In genomic region chr1:225834417-225835329, GRCh38 we compare ENCODE assay signal across 7 cellular contexts. TPM values are rescaled to one million over a fixed set of nuclear protein-coding genes. Genes with fewer than 3 reads are reported as not detected.
DNase-seq lines count a peak whose midpoint lies in the region; ATAC-seq, FAIRE-seq and TF ChIP-seq lines count a peak whose summit lies in the region.
"Had no signal": no experiment of that assay in that cellular context is flagged by ENCODE, and none has a peak within 500 bp of the region (broad histone marks: within the 10 kb centered on the region; RNA-seq: fewer than 3 reads in every experiment).

No MANE protein-coding gene starts in this region.

- 40% methylated on average over 7 of the region's 7 CpGs for WGBS in K562 (ENCODE audit: insufficient coverage, low coverage, missing lambda C conversion rate)

- H2AFZ ChIP-seq in K562 (ENCODE audit: low read depth, low read length) = no peak overlapping the region

- no peak overlapping the region for H3K4me3 ChIP-seq in HFF-Myc (replicated peaks; ENCODE audit: low read depth, low read length)
- no peak overlapping the region for H3K4me3 ChIP-seq in K562

- TF ChIP-seq POLR2A in K562 (conservative IDR thresholded peaks at IDR 0.05) = no peak

- no peaks in the 10 kb centered on the region for H3K4me1 ChIP-seq in K562 (replicated peaks in 1 of 2; ENCODE audit: control insufficient read depth in 2 of 2, insufficient read depth in 2 of 2, low read length in 2 of 2)

- in situ Hi-C loops in K562 (cut with MboI) = no loop called here

- CTCF ChIA-PET in K562 (lab: Yijun Ruan, JAX; ENCODE audit: low intra/inter-chr PET ratio) = interaction anchor here (0.7 kb wide), 1 partner anchor 24 kb away, joined by 3 read pairs; no protein-coding TSS in a partner anchor

- no peak for TF ChIP-seq RAD21 in K562 (CRISPR knock-in tag; conservative IDR thresholded peaks at IDR 0.05 in 1 of 2, IDR thresholded peaks at IDR 0.05 in 1 of 2)

- no peaks in the 10 kb centered on the region for H3K79me2 ChIP-seq in K562 (ENCODE audit: control insufficient read depth, insufficient read depth, low read length)

- TF ChIP-seq CTCF in HFF-Myc (IDR thresholded peaks at IDR 0.05; ENCODE audit: low read depth, low read length, missing control alignments) (no peak), K562 (IDR thresholded peaks at IDR 0.05 in 2 of 3, conservative IDR thresholded peaks at IDR 0.05 in 1 of 3; ENCODE audit: insufficient read depth in 2 of 3, low read depth in 1 of 3, low read length in 3 of 3) (no peak)

- POLR2A ChIA-PET in K562 (lab: Yijun Ruan, JAX) = interaction anchor here (0.6 to 1.1 kb wide), 6 partner anchors 8 to 198 kb away, joined by 3 to 4 read pairs (median 3); no protein-coding TSS in a partner anchor

- ATAC-seq in K562 (no peak), GM21737 (IDR thresholded peaks at IDR 0.05; ENCODE audit: unreplicated experiment) (no peak), GM19467 (IDR thresholded peaks at IDR 0.05; ENCODE audit: unreplicated experiment) (no peak)

- H3K4me2 ChIP-seq in K562 (ENCODE audit: insufficient read depth, low read length) = no peak overlapping the region

- no peaks in the 10 kb centered on the region for H3K27me3 ChIP-seq in K562 (ENCODE audit: control insufficient read depth in 2 of 2, insufficient read depth in 2 of 2, low read length in 2 of 2)

- no TSS peak for BruUV-seq in K562 (replicated peaks; lab: Mats Ljungman, UMichigan)

- DNase-seq in HFF-Myc (ENCODE audit: extremely low read depth, low read depth) (peak; percentile 82), K562 (ENCODE audit: extremely low read depth in 1 of 4, low spot score in 3 of 4) (no peak), pons (ENCODE audit: low spot score) (peak; percentile 58), NCI-H1436 (lab: John Stamatoyannopoulos, UW) (no peak)
- DNase-seq: SHP77 had no signal

- TF ChIP-seq EP300 in K562 (IDR thresholded peaks at IDR 0.05; ENCODE audit: low read length) = no peak

- no peak overlapping the region for H3K27ac ChIP-seq in K562 (ENCODE audit: extremely low read depth, low read depth, low read length)

- peak; percentile 60 for FAIRE-seq in K562 (lab: Jason Lieb, UNC)

- H3K9me1 ChIP-seq in K562 (ENCODE audit: control insufficient read depth, insufficient read depth, low read length) = no peaks in the 10 kb centered on the region

- no peaks in the 10 kb centered on the region for H3K9me3 ChIP-seq in K562 (replicated peaks; ENCODE audit: control insufficient read depth, insufficient read depth, low read depth, low read length)

- no peak overlapping the region for H3K9ac ChIP-seq in K562 (ENCODE audit: insufficient read depth in 1 of 2, low read depth in 2 of 2, low read length in 2 of 2)

- no peaks in the 10 kb centered on the region for H4K20me1 ChIP-seq in K562 (replicated peaks; ENCODE audit: control insufficient read depth, insufficient read depth, low read length)

- intact Hi-C loops in K562 (cut with micrococcal nuclease) = no loop called here

- 0 out of 3 replicates have a peak, but pooled peaks cover 2% of the 10 kb centered on the region for H3K36me3 ChIP-seq in K562 (ENCODE audit: control insufficient read depth, insufficient read depth, low read length)

TF ChIP-seq in K562, 482 proteins besides CTCF, POLR2A, EP300 and RAD21 (continues in another document):
- TF ChIP-seq SRSF1 (IDR thresholded peaks at IDR 0.05; ENCODE audit: low read depth, low read length) = no peak
- TF ChIP-seq NFIC (IDR thresholded peaks at IDR 0.05) = peak; percentile 47
- TF ChIP-seq ZBED1 (IDR thresholded peaks at IDR 0.05) = no peak

RNA-seq across cellular contexts. Expression of gene EPHX1, which starts 24.7 kb away (rescaled TPM):
- total RNA-seq in K562 (2011; cell fraction: chromatin; rRNA removed; ENCODE audit: low replicate concordance) = 16.4 and 37.6 TPM in 2 replicates
- total RNA-seq in K562 (2011; cell fraction: nucleolus; rRNA removed) = 26.8 and 35.4 TPM in 2 replicates
- 21.5 and 25.0 TPM in 2 replicates for total RNA-seq in K562 (2011; cell fraction: nucleoplasm; rRNA removed)
- 8.0 and 11.6 TPM in 2 replicates for total RNA-seq in K562 (2014; rRNA removed)
- 4.7 and 5.1 TPM in 2 replicates for total RNA-seq in K562 (2014; rRNA removed; fragmentation: Illumina TruSeq; extraction: Trizol)
- total RNA-seq in K562 (2015; rRNA removed; fragmentation: Illumina TruSeq; extraction: Trizol) = 6.7 and 7.6 TPM in 2 replicates
- 18.5 and 21.1 TPM in 2 replicates for total RNA-seq in K562 (2021)
- 4.0 and 11.2 TPM in 2 replicates for polyA plus RNA-seq in K562 (2011; rRNA removed)
- 4.7 and 5.2 TPM in 2 replicates for polyA plus RNA-seq in K562 (2011; cell fraction: cytosol; rRNA removed)
- polyA plus RNA-seq in K562 (2011; cell fraction: nucleus; rRNA removed) = 6.3 and 7.3 TPM in 2 replicates
- 26.2 and 32.9 TPM in 2 replicates for polyA plus RNA-seq in K562 (2012)
- polyA plus RNA-seq in K562 (2014; fragmentation: Illumina TruSeq; extraction: Trizol) = 21.9 and 27.0 TPM in 2 replicates
- under 1 TPM; 0.21 to 0.48 TPM for polyA plus RNA-seq in K562 (2014; fragmentation: Nextera tagmentation; extraction: Ambion mirVana)
- 7.5 and 8.8 TPM in 2 replicates for polyA plus RNA-seq in K562 (2014; rRNA removed)
- polyA minus RNA-seq in K562 (2011; rRNA and poly(A)+ RNA removed) = 3.6 and 4.8 TPM in 2 replicates
- polyA minus RNA-seq in K562 (2011; cell fraction: cytosol; rRNA and poly(A)+ RNA removed) = 6.6 and 10.0 TPM in 2 replicates
- 5.0 and 6.2 TPM in 2 replicates for polyA minus RNA-seq in K562 (2011; cell fraction: nucleus; rRNA and poly(A)+ RNA removed)

RNA-seq across cellular contexts. Expression of gene TMEM63A, which starts 47.5 kb away (rescaled TPM):
- 420 and 854 TPM in 2 replicates for total RNA-seq in K562 (2011; cell fraction: chromatin; rRNA removed; ENCODE audit: low replicate concordance)
- 362 and 382 TPM in 2 replicates for total RNA-seq in K562 (2011; cell fraction: nucleolus; rRNA removed)
- total RNA-seq in K562 (2011; cell fraction: nucleoplasm; rRNA removed) = 379 and 427 TPM in 2 replicates
- total RNA-seq in K562 (2014; rRNA removed) = 17.5 and 21.2 TPM in 2 replicates
- total RNA-seq in K562 (2014; rRNA removed; fragmentation: Illumina TruSeq; extraction: Trizol) = 17.2 and 17.6 TPM in 2 replicates
- total RNA-seq in K562 (2015; rRNA removed; fragmentation: Illumina TruSeq; extraction: Trizol) = 16.2 and 17.5 TPM in 2 replicates
- total RNA-seq in K562 (2021) = 48.5 and 54.6 TPM in 2 replicates
- 39.2 and 70.5 TPM in 2 replicates for polyA plus RNA-seq in K562 (2011; rRNA removed)
- 23.7 and 25.8 TPM in 2 replicates for polyA plus RNA-seq in K562 (2011; cell fraction: cytosol; rRNA removed)
- polyA plus RNA-seq in K562 (2011; cell fraction: nucleus; rRNA removed) = 496 and 545 TPM in 2 replicates
- polyA plus RNA-seq in K562 (2012) = 27.0 and 59.7 TPM in 2 replicates
- 37.7 and 39.0 TPM in 2 replicates for polyA plus RNA-seq in K562 (2014; fragmentation: Illumina TruSeq; extraction: Trizol)
- polyA plus RNA-seq in K562 (2014; fragmentation: Nextera tagmentation; extraction: Ambion mirVana) = 1 to 10 TPM; 2.0 to 2.8 TPM
- polyA plus RNA-seq in K562 (2014; rRNA removed) = 30.5 and 32.4 TPM in 2 replicates
- polyA minus RNA-seq in K562 (2011; rRNA and poly(A)+ RNA removed) = 57.7 and 57.8 TPM in 2 replicates
- polyA minus RNA-seq in K562 (2011; cell fraction: cytosol; rRNA and poly(A)+ RNA removed) = 16.8 and 28.1 TPM in 2 replicates
- polyA minus RNA-seq in K562 (2011; cell fraction: nucleus; rRNA and poly(A)+ RNA removed) = 118 and 144 TPM in 2 replicates

RNA-seq across cellular contexts. Expression of gene LEFTY1, which starts 54.3 kb away (rescaled TPM):
- total RNA-seq in K562 (2011; cell fraction: chromatin; rRNA removed; ENCODE audit: low replicate concordance) = 0.88 and 1.0 TPM in 2 replicates
- 1.2 TPM in 1 of 2 replicates, not detected in the other for total RNA-seq in K562 (2011; cell fraction: nucleolus; rRNA removed)
- total RNA-seq in K562 (2011; cell fraction: nucleoplasm; rRNA removed) = 1.1 TPM in 1 of 2 replicates, not detected in the other
- total RNA-seq in K562 (2014; rRNA removed) = 0.16 TPM in 1 of 2 replicates, not detected in the other
- 0.07 TPM in 1 of 2 replicates, not detected in the other for total RNA-seq in K562 (2014; rRNA removed; fragmentation: Illumina TruSeq; extraction: Trizol)
- not detected in 2 replicates for total RNA-seq in K562 (2015; rRNA removed; fragmentation: Illumina TruSeq; extraction: Trizol)
- 0.20 and 0.24 TPM in 2 replicates for total RNA-seq in K562 (2021)
- 0.09 and 0.21 TPM in 2 replicates for polyA plus RNA-seq in K562 (2011; rRNA removed)
- polyA plus RNA-seq in K562 (2011; cell fraction: cytosol; rRNA removed) = 0.09 and 0.30 TPM in 2 replicates
- 0.41 and 0.67 TPM in 2 replicates for polyA plus RNA-seq in K562 (2011; cell fraction: nucleus; rRNA removed)
- 0.04 and 0.07 TPM in 2 replicates for polyA plus RNA-seq in K562 (2012)
- polyA plus RNA-seq in K562 (2014; fragmentation: Illumina TruSeq; extraction: Trizol) = 0.15 TPM in 1 of 2 replicates, not detected in the other
- polyA plus RNA-seq in K562 (2014; fragmentation: Nextera tagmentation; extraction: Ambion mirVana) = not detected
- polyA plus RNA-seq in K562 (2014; rRNA removed) = 0.13 TPM in 1 of 2 replicates, not detected in the other
- polyA minus RNA-seq in K562 (2011; rRNA and poly(A)+ RNA removed) = not detected in 2 replicates
- polyA minus RNA-seq in K562 (2011; cell fraction: cytosol; rRNA and poly(A)+ RNA removed) = not detected in 2 replicates
- 0.22 and 0.27 TPM in 2 replicates for polyA minus RNA-seq in K562 (2011; cell fraction: nucleus; rRNA and poly(A)+ RNA removed)

RNA-seq across cellular contexts. Expression of gene SRP9, which starts 57.0 kb away (rescaled TPM):
- 83.3 and 146 TPM in 2 replicates for total RNA-seq in K562 (2011; cell fraction: chromatin; rRNA removed; ENCODE audit: low replicate concordance)
- 43.4 and 63.3 TPM in 2 replicates for total RNA-seq in K562 (2011; cell fraction: nucleolus; rRNA removed)
- 146 and 277 TPM in 2 replicates for total RNA-seq in K562 (2011; cell fraction: nucleoplasm; rRNA removed)
- total RNA-seq in K562 (2014; rRNA removed) (272 and 273 TPM in 2 replicates), K562 (2014; rRNA removed; fragmentation: Illumina TruSeq; extraction: Trizol) (690 and 726 TPM in 2 replicates), K562 (2015; rRNA removed; fragmentation: Illumina TruSeq; extraction: Trizol) (537 and 597 TPM in 2 replicates), K562 (2021) (434 and 437 TPM in 2 replicates)
- polyA plus RNA-seq in K562 (2011; rRNA removed) (836 and 1,016 TPM in 2 replicates), K562 (2014; fragmentation: Illumina TruSeq; extraction: Trizol) (557 and 668 TPM in 2 replicates), K562 (2014; fragmentation: Nextera tagmentation; extraction: Ambion mirVana) (1,000 to 10,000 TPM; 1,645 to 1,892 TPM), K562 (2014; rRNA removed) (502 and 509 TPM in 2 replicates)
- 227 and 688 TPM in 2 replicates for polyA plus RNA-seq in K562 (2011; cell fraction: cytosol; rRNA removed)
- 227 and 377 TPM in 2 replicates for polyA plus RNA-seq in K562 (2011; cell fraction: nucleus; rRNA removed)
- polyA plus RNA-seq in K562 (2012) = 392 and 460 TPM in 2 replicates
- 359 and 411 TPM in 2 replicates for polyA minus RNA-seq in K562 (2011; rRNA and poly(A)+ RNA removed)
- 148 and 171 TPM in 2 replicates for polyA minus RNA-seq in K562 (2011; cell fraction: cytosol; rRNA and poly(A)+ RNA removed)
- polyA minus RNA-seq in K562 (2011; cell fraction: nucleus; rRNA and poly(A)+ RNA removed) = 33.3 and 80.0 TPM in 2 replicates

Comparison
In these comparisons a context has a peak if more than half of its experiments do, and no peak if none do; other contexts are left out.
1. DNase-seq: peak in HFF-Myc (single experiment) and pons (single experiment); none in K562 (0 of 4) and NCI-H1436 (single experiment).